19 cellular contexts compared by ENCODE assay signal in the genomic region with DNA sequence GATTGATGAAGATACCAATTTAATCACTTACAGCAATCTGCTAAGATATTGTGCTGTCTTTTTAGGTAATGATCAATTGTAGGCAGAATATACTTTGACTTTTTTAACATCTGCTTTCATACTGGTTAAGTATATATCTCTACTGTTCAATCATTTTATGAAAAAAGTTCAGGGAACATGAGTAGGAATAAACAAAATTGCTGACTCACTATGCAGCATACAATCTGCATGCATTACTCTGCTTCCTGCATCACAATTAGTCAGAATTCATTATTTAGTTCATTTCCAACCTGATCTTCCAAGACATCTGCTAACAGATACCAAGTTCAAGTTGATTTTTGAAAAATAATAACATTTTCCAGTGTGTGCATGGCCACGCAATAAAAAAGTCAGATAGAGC.
DNase-seq lines count a peak whose midpoint lies in the region; ATAC-seq, FAIRE-seq and TF ChIP-seq lines count a peak whose summit lies in the region.
"Had no signal": no experiment of that assay in that cellular context is flagged by ENCODE, and none has a peak within 500 bp of the region (broad histone marks: within the 10 kb centered on the region; RNA-seq: fewer than 3 reads in every experiment).

No MANE protein-coding gene starts in this region.

- H3K36me3 Mint-ChIP-seq in GM23338 (ENCODE audit: low read depth) = no peaks in the 10 kb centered on the region
- H3K36me3 Mint-ChIP-seq: CD4-positive, CD25-positive, alpha-beta regulatory T cell; CD8-positive, alpha-beta memory T cell had no signal

- H3K4me3 ChIP-seq in A549 = no peak overlapping the region
- no peak overlapping the region for H3K4me3 ChIP-seq in GM23338
- H3K4me3 ChIP-seq in PC-3 (ENCODE audit: low read length) = no peak overlapping the region
- H3K4me3 ChIP-seq in H1 (ENCODE audit: extremely low read depth in 1 of 4, insufficient read depth in 2 of 4, low read depth in 3 of 4, low read length in 4 of 4) = no peak overlapping the region
- H3K4me3 ChIP-seq in mucosa of descending colon = no peak overlapping the region

- H3K79me1 ChIP-seq in H1 (ENCODE audit: low read depth, low read length) = no peaks in the 10 kb centered on the region

- no peaks in the 10 kb centered on the region for H3K9me3 Mint-ChIP-seq in GM23338

- H3K4me1 ChIP-seq in A549 (no peaks in the 10 kb centered on the region), GM23338 (ENCODE audit: insufficient read depth) (no peaks in the 10 kb centered on the region), PC-3 (ENCODE audit: insufficient read depth, low read length) (peaks cover 6% of the 10 kb centered on the region), H1 (replicated peaks in 1 of 4; ENCODE audit: control insufficient read depth in 3 of 4, insufficient read depth in 4 of 4, low read length in 3 of 4) (no peaks in the 10 kb centered on the region), mucosa of descending colon (ENCODE audit: low read depth) (no peaks in the 10 kb centered on the region)
- H3K4me1 ChIP-seq: BE2C had no signal

- no peak overlapping the region for H4K91ac ChIP-seq in H1 (replicated peaks; ENCODE audit: insufficient read length, low read length)

- FAIRE-seq in A549 (lab: Jason Lieb, UNC) (peak; percentile 18), H1 (lab: Jason Lieb, UNC) (no peak)
- FAIRE-seq: A204.1, GM12892 had no signal

- H3K9ac ChIP-seq in PC-3 (ENCODE audit: low read length) (no peak overlapping the region), H1 (replicated peaks in 1 of 4; ENCODE audit: extremely low read depth in 1 of 4, low read depth in 3 of 4, low read length in 3 of 4) (no peak overlapping the region)

- H3K23me2 ChIP-seq in H1 (ENCODE audit: low read depth, low read length) = no peaks in the 10 kb centered on the region

- H3K4me2 ChIP-seq in A549 (no peak overlapping the region), GM23338 (no peak overlapping the region), PC-3 (ENCODE audit: low read length) (no peak overlapping the region), H1 (ENCODE audit: insufficient read depth in 1 of 2, low read depth in 2 of 2, low read length in 2 of 2) (no peak overlapping the region)

- DNase-seq in A549 (ENCODE audit: low read depth in 1 of 2, low spot score in 1 of 2) = no peak
- DNase-seq in GM23338 (ENCODE audit: low spot score) = no peak
- peak; percentile 16 for DNase-seq in PC-3
- DNase-seq in H1 (ENCODE audit: low read depth in 1 of 2, low spot score in 2 of 2) = no peak
- no peak for DNase-seq in mucosa of descending colon
- no peak for DNase-seq in NCI-H2227 treated with DMSO at 0.1 percent for 48 hours (lab: John Stamatoyannopoulos, UW)
- DNase-seq in amniotic stem cell (lab: John Stamatoyannopoulos, UW) = no peak
- DNase-seq: BE2C; C1 segment of cervical spinal cord; CD4-positive, CD25-positive, alpha-beta regulatory T cell; CD8-positive, alpha-beta memory T cell; COR-L47; DMS 273 treated with DMSO at 0.1 percent for 48 hours; GDM1; HCEC 1CT; Karpas-422 had no signal

- TF ChIP-seq RAD21 in A549 (conservative IDR thresholded peaks at IDR 0.05 in 1 of 2, IDR thresholded peaks at IDR 0.05 in 1 of 2) = no peak
- no peak for TF ChIP-seq RAD21 in H1 (IDR thresholded peaks at IDR 0.05 in 1 of 2, conservative IDR thresholded peaks at IDR 0.05 in 1 of 2; ENCODE audit: low read depth in 2 of 2, low read length in 2 of 2)

- H3K56ac ChIP-seq in H1 (replicated peaks; ENCODE audit: insufficient read length, low read depth, low read length) = no peak overlapping the region

- no peaks in the 10 kb centered on the region for H3K27me3 Mint-ChIP-seq in GM23338 (ENCODE audit: insufficient read depth, low read depth, poor library complexity)
- H3K27me3 Mint-ChIP-seq: CD4-positive, CD25-positive, alpha-beta regulatory T cell; CD8-positive, alpha-beta memory T cell had no signal

- CTCF ChIA-PET in A549 (lab: Yijun Ruan, JAX) = no interaction called here
- CTCF ChIA-PET in PC-3 (lab: Charles Lee) = no interaction called here
- CTCF ChIA-PET in H1 (lab: Charles Lee; ENCODE audit: partially characterized antibody) = no interaction called here

- H3K4me3 Mint-ChIP-seq in GM23338 = no peak overlapping the region
- H3K4me3 Mint-ChIP-seq: CD4-positive, CD25-positive, alpha-beta regulatory T cell; CD8-positive, alpha-beta memory T cell had no signal

- H4K5ac ChIP-seq in H1 (ENCODE audit: insufficient read length, low read depth, low read length) = no peak overlapping the region

- ATAC-seq in A549 (no peak), GM23338 (no peak), PC-3 (no peak), mucosa of descending colon (no peak), GM18498 (IDR thresholded peaks at IDR 0.05; ENCODE audit: unreplicated experiment) (no peak)

- no peak overlapping the region for H3K23ac ChIP-seq in H1 (ENCODE audit: insufficient read length)

- H2AK5ac ChIP-seq in H1 (ENCODE audit: low read depth, low read length) = no peak overlapping the region

- H2AFZ ChIP-seq in GM23338 (no peak overlapping the region), PC-3 (ENCODE audit: low read length) (no peak overlapping the region), H1 (ENCODE audit: low read length) (no peak overlapping the region)

- H3K9me2 ChIP-seq in GM23338 (ENCODE audit: insufficient read depth) (peaks cover 7% of the 10 kb centered on the region; the same call in 1 of the 2 replicates), PC-3 (replicated peaks; ENCODE audit: low read length) (no peaks in the 10 kb centered on the region)

- H3K79me2 ChIP-seq in GM23338 (replicated peaks; ENCODE audit: insufficient read depth) (no peaks in the 10 kb centered on the region), PC-3 (ENCODE audit: low read length) (no peaks in the 10 kb centered on the region), H1 (ENCODE audit: control insufficient read depth in 1 of 2, insufficient read depth in 2 of 2, low read length in 2 of 2) (no peaks in the 10 kb centered on the region)

- peak overlapping the region; percentile 66 for H3K27ac Mint-ChIP-seq in GM23338
- H3K27ac Mint-ChIP-seq: CD4-positive, CD25-positive, alpha-beta regulatory T cell; CD8-positive, alpha-beta memory T cell had no signal

- TF ChIP-seq EP300 in A549 (IDR thresholded peaks at IDR 0.05) (no peak), H1 (IDR thresholded peaks at IDR 0.05; ENCODE audit: borderline replicate concordance in 1 of 2, low read depth in 2 of 2, low read length in 2 of 2) (no peak)

- H4K20me1 ChIP-seq in GM23338 (replicated peaks; ENCODE audit: insufficient read depth) = no peaks in the 10 kb centered on the region
- H4K20me1 ChIP-seq in PC-3 (ENCODE audit: low read length) = no peaks in the 10 kb centered on the region
- H4K20me1 ChIP-seq in H1 (replicated peaks in 1 of 2; ENCODE audit: control insufficient read depth in 1 of 2, insufficient read depth in 2 of 2, low read length in 2 of 2) = no peaks in the 10 kb centered on the region

- H4K8ac ChIP-seq in H1 (ENCODE audit: extremely low read depth, insufficient read depth, low read length) = no peak overlapping the region

- H2BK12ac ChIP-seq in H1 (ENCODE audit: low read depth, low read length) = no peak overlapping the region

- no peak overlapping the region for H3K4ac ChIP-seq in H1 (replicated peaks; ENCODE audit: insufficient read length, low read depth, low read length)

- no peaks in the 10 kb centered on the region for H3F3A ChIP-seq in GM23338 (replicated peaks; ENCODE audit: low read depth)
- H3F3A ChIP-seq in PC-3 (ENCODE audit: low read length, unreplicated experiment) = no peaks in the 10 kb centered on the region

- peaks cover 8% of the 10 kb centered on the region; the same call in 1 of the 3 replicates for H3K4me1 Mint-ChIP-seq in GM23338
- H3K4me1 Mint-ChIP-seq: CD4-positive, CD25-positive, alpha-beta regulatory T cell; CD8-positive, alpha-beta memory T cell had no signal

- H2BK5ac ChIP-seq in H1 (ENCODE audit: low read depth, low read length) = no peak overlapping the region

- no peak overlapping the region for H2BK120ac ChIP-seq in H1 (replicated peaks; ENCODE audit: low read depth, low read length)

- no peak overlapping the region for H3K18ac ChIP-seq in H1 (ENCODE audit: extremely low read depth, low read length)

- WGBS in A549 (ENCODE audit: missing lambda C conversion rate) = 7% methylated on average over 1 of the region's 1 CpG
- 92% methylated on average over 1 of the region's 1 CpG; no CpG with 5 or more reads in 1 of the 2 experiments for WGBS in H1 (ENCODE audit: extremely low coverage in 1 of 2, insufficient coverage in 1 of 2, insufficient read length in 1 of 2, insufficient replicate concordance in 2 of 2, low coverage in 1 of 2, low lambda C conversion rate in 2 of 2, missing lambda C conversion rate in 1 of 2), 2 experiments

- no peak overlapping the region for H3K27ac ChIP-seq in A549
- H3K27ac ChIP-seq in GM23338 (ENCODE audit: low read depth) = no peak overlapping the region
- no peak overlapping the region for H3K27ac ChIP-seq in PC-3 (ENCODE audit: low read length)
- no peak overlapping the region for H3K27ac ChIP-seq in H1 (ENCODE audit: low read depth, low read length)

- H3K36me3 ChIP-seq in GM23338 (ENCODE audit: insufficient read depth) = no peaks in the 10 kb centered on the region
- H3K36me3 ChIP-seq in PC-3 (ENCODE audit: low read depth, low read length) = no peaks in the 10 kb centered on the region
- no peaks in the 10 kb centered on the region for H3K36me3 ChIP-seq in H1 (ENCODE audit: control insufficient read depth in 2 of 4, insufficient read depth in 4 of 4, low read length in 3 of 4)
- H3K36me3 ChIP-seq in mucosa of descending colon (ENCODE audit: low read depth) = no peaks in the 10 kb centered on the region
- H3K36me3 ChIP-seq: BE2C had no signal

- no peak overlapping the region for H2BK20ac ChIP-seq in H1 (ENCODE audit: low read length)

- BruUV-seq in PC-3 (replicated peaks; lab: Mats Ljungman, UMichigan) = no TSS peak

- POLR2A ChIA-PET in A549 (lab: Yijun Ruan, JAX) (no interaction called here), PC-3 (lab: Charles Lee; ENCODE audit: unreplicated experiment) (no interaction called here), H1 (lab: Charles Lee; ENCODE audit: partially characterized antibody) (no interaction called here)

- no peaks in the 10 kb centered on the region; the same call in 2 of the 3 replicates for H3K9me3 ChIP-seq in A549
- H3K9me3 ChIP-seq in PC-3 (ENCODE audit: low read length) = no peaks in the 10 kb centered on the region
- H3K9me3 ChIP-seq in H1 (ENCODE audit: insufficient read depth in 2 of 2, low read depth in 1 of 2, low read length in 1 of 2) = no peaks in the 10 kb centered on the region
- H3K9me3 ChIP-seq in mucosa of descending colon = no peaks in the 10 kb centered on the region
- H3K9me3 ChIP-seq: BE2C had no signal

- H3K27me3 ChIP-seq in GM23338 (ENCODE audit: insufficient read depth) = no peaks in the 10 kb centered on the region
- no peaks in the 10 kb centered on the region for H3K27me3 ChIP-seq in PC-3 (ENCODE audit: low read length)
- H3K27me3 ChIP-seq in H1 (replicated peaks in 1 of 4; ENCODE audit: control insufficient read depth in 3 of 4, extremely low read depth in 1 of 4, insufficient read depth in 3 of 4, low read length in 3 of 4) = no peaks in the 10 kb centered on the region
- H3K27me3 ChIP-seq: BE2C had no signal

- TF ChIP-seq POLR2A in A549 (IDR thresholded peaks at IDR 0.05; ENCODE audit: low read length) (no peak), H1 (IDR thresholded peaks at IDR 0.05; ENCODE audit: control extremely low read depth in 1 of 2, low read depth in 2 of 2, low read length in 2 of 2) (no peak)

- H2BK15ac ChIP-seq in H1 (ENCODE audit: low read length) = no peak overlapping the region

- no peak for TF ChIP-seq CTCF in A549 (IDR thresholded peaks at IDR 0.05)
- TF ChIP-seq CTCF in GM23338 (conservative IDR thresholded peaks at IDR 0.05; ENCODE audit: low read depth in 2 of 2) = no peak
- no peak for TF ChIP-seq CTCF in PC-3 (conservative IDR thresholded peaks at IDR 0.05; ENCODE audit: low read depth, low read length)
- no peak for TF ChIP-seq CTCF in H1 (IDR thresholded peaks at IDR 0.05; ENCODE audit: control extremely low read depth in 1 of 3, insufficient read depth in 1 of 3, low read depth in 1 of 3, low read length in 3 of 3)
- no peak for TF ChIP-seq CTCF in mucosa of descending colon (IDR thresholded peaks at IDR 0.05)

- intact Hi-C loops in PC-3 (cut with micrococcal nuclease) = no loop called here
- intact Hi-C loops in mucosa of descending colon (cut with DNase I, micrococcal nuclease) = no loop called here

- H3K14ac ChIP-seq in H1 (ENCODE audit: insufficient read length) = no peak overlapping the region
